Comparison of ENCODE assay signal across 1 cellular context in genomic region chr11:58913685-58914084, GRCh38.
TF ChIP-seq lines count a peak whose summit lies in the region.

No MANE protein-coding gene starts in this region.

TF ChIP-seq in HepG2, 621 proteins besides CTCF, POLR2A, EP300 and RAD21 (continued from another document):
- TF ChIP-seq SMYD3 (CRISPR knock-in tag; IDR thresholded peaks at IDR 0.05) (no peak), ZFX (CRISPR knock-in tag; IDR thresholded peaks at IDR 0.05; ENCODE audit: low read depth) (no peak), NFAT5 (CRISPR knock-in tag; IDR thresholded peaks at IDR 0.05) (no peak), PHB2 (IDR thresholded peaks at IDR 0.05; ENCODE audit: partially characterized antibody) (no peak), HDAC2 (CRISPR knock-in tag; IDR thresholded peaks at IDR 0.05) (no peak), ESRRA (CRISPR knock-in tag; IDR thresholded peaks at IDR 0.05; ENCODE audit: low read depth) (no peak), RBAK (CRISPR knock-in tag; IDR thresholded peaks at IDR 0.05) (no peak), ZNF230 (CRISPR knock-in tag; IDR thresholded peaks at IDR 0.05) (no peak), ZSCAN9 (CRISPR knock-in tag; IDR thresholded peaks at IDR 0.05; ENCODE audit: borderline replicate concordance) (no peak), ERF (CRISPR knock-in tag; IDR thresholded peaks at IDR 0.05) (no peak)
- TF ChIP-seq, protein P1, sequence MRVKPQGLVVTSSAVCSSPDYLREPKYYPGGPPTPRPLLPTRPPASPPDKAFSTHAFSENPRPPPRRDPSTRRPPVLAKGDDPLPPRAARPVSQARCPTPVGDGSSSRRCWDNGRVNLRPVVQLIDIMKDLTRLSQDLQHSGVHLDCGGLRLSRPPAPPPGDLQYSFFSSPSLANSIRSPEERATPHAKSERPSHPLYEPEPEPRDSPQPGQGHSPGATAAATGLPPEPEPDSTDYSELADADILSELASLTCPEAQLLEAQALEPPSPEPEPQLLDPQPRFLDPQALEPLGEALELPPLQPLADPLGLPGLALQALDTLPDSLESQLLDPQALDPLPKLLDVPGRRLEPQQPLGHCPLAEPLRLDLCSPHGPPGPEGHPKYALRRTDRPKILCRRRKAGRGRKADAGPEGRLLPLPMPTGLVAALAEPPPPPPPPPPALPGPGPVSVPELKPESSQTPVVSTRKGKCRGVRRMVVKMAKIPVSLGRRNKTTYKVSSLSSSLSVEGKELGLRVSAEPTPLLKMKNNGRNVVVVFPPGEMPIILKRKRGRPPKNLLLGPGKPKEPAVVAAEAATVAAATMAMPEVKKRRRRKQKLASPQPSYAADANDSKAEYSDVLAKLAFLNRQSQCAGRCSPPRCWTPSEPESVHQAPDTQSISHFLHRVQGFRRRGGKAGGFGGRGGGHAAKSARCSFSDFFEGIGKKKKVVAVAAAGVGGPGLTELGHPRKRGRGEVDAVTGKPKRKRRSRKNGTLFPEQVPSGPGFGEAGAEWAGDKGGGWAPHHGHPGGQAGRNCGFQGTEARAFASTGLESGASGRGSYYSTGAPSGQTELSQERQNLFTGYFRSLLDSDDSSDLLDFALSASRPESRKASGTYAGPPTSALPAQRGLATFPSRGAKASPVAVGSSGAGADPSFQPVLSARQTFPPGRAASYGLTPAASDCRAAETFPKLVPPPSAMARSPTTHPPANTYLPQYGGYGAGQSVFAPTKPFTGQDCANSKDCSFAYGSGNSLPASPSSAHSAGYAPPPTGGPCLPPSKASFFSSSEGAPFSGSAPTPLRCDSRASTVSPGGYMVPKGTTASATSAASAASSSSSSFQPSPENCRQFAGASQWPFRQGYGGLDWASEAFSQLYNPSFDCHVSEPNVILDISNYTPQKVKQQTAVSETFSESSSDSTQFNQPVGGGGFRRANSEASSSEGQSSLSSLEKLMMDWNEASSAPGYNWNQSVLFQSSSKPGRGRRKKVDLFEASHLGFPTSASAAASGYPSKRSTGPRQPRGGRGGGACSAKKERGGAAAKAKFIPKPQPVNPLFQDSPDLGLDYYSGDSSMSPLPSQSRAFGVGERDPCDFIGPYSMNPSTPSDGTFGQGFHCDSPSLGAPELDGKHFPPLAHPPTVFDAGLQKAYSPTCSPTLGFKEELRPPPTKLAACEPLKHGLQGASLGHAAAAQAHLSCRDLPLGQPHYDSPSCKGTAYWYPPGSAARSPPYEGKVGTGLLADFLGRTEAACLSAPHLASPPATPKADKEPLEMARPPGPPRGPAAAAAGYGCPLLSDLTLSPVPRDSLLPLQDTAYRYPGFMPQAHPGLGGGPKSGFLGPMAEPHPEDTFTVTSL (CRISPR knock-in tag; IDR thresholded peaks at IDR 0.05; ENCODE audit: borderline replicate concordance): no peak
- TF ChIP-seq, protein P2, sequence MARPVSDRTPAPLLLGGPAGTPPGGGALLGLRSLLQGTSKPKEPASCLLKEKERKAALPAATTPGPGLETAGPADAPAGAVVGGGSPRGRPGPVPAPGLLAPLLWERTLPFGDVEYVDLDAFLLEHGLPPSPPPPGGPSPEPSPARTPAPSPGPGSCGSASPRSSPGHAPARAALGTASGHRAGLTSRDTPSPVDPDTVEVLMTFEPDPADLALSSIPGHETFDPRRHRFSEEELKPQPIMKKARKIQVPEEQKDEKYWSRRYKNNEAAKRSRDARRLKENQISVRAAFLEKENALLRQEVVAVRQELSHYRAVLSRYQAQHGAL (CRISPR knock-in tag; IDR thresholded peaks at IDR 0.05; ENCODE audit: not compliant biosample characterization): no peak
